14 cellular contexts compared by ENCODE assay signal in genomic region chr7:27117687-27118491, GRCh38. TPM values are rescaled to one million over a fixed set of nuclear protein-coding genes. Genes with fewer than 3 reads are reported as not detected.
DNase-seq lines count a peak whose midpoint lies in the region; ATAC-seq and TF ChIP-seq lines count a peak whose summit lies in the region.
"Had no signal": no experiment of that assay in that cellular context is flagged by ENCODE, and none has a peak within 500 bp of the region (broad histone marks: within the 10 kb centered on the region; RNA-seq: fewer than 3 reads in every experiment).

No MANE protein-coding gene starts in this region.

- H3K36me3 ChIP-seq in spleen, result no peaks in the 10 kb centered on the region
- H3K36me3 ChIP-seq: pancreas had no signal

- no peak for TF ChIP-seq POLR2A in spleen (IDR thresholded peaks at IDR 0.05)

- H3K36me3 Mint-ChIP-seq in chondrocyte (ENCODE audit: low read depth), result peaks cover 4% of the 10 kb centered on the region

- peak overlapping the region in 6 of 8 donors; percentile 8 to 59 (median 28) for H3K4me3 ChIP-seq in spleen

- peak overlapping the region; percentile 27 for H3K27ac Mint-ChIP-seq in chondrocyte (ENCODE audit: unreplicated experiment)
- H3K27ac Mint-ChIP-seq: CD4-positive, alpha-beta T cell; effector memory CD8-positive, alpha-beta T cell had no signal

- no peaks in the 10 kb centered on the region for H3K9me3 Mint-ChIP-seq in chondrocyte (ENCODE audit: low read depth)
- H3K9me3 Mint-ChIP-seq: CD4-positive, alpha-beta T cell; effector memory CD8-positive, alpha-beta T cell had no signal

- no peaks in the 10 kb centered on the region for H3K4me1 Mint-ChIP-seq in chondrocyte (ENCODE audit: low read depth)

- H3K27me3 Mint-ChIP-seq in chondrocyte (ENCODE audit: low read depth), result peaks cover 88% of the 10 kb centered on the region

- ATAC-seq in HG02938 (IDR thresholded peaks at IDR 0.05; ENCODE audit: unreplicated experiment), result no peak
- ATAC-seq: effector memory CD8-positive, alpha-beta T cell; pancreas had no signal

- no peaks in the 10 kb centered on the region for H3K27me3 ChIP-seq in spleen (replicated peaks in 1 of 7)

- no peak for TF ChIP-seq CTCF in chondrocyte (IDR thresholded peaks at IDR 0.05)
- no peak for TF ChIP-seq CTCF in spleen (IDR thresholded peaks at IDR 0.05 in 8 of 11, conservative IDR thresholded peaks at IDR 0.05 in 3 of 11)

- DNase-seq in HK-2 (ENCODE audit: unreplicated experiment), result peak; percentile 71
- no peak for DNase-seq in chondrocyte (ENCODE audit: low spot score)
- peak; percentile 84 for DNase-seq in left kidney (ENCODE audit: low read depth, low spot score)
- no peak for DNase-seq in spleen
- no peak for DNase-seq in stimulated activated CD4-positive, alpha-beta T cell treated with anti-CD3 and anti-CD28 coated beads, Interleukin-12 subunit alpha, Interleukin-12 subunit beta, amount 100 ng/mL, for 4 hours
- no peak for DNase-seq in SIG-M5 treated with dmso at 0.1 percent for 504 hours (lab: John Stamatoyannopoulos, UW; ENCODE audit: unreplicated experiment)
- DNase-seq in stimulated activated CD4-positive, alpha-beta T cell treated with anti-CD3 and anti-CD28 coated beads, Interleukin-4, amount 100 ng/mL, for 1 hour, result no peak
- DNase-seq: activated CD4-positive, alpha-beta T cell treated with anti-CD3 and anti-CD28 coated beads, Interleukin-2, amount 50 U/mL, for 1 hour; activated naive CD4-positive, alpha-beta T cell treated with anti-CD3 and anti-CD28 coated beads, Interleukin-2, amount 50 U/mL, for 16 hours; CD4-positive, alpha-beta T cell; effector memory CD8-positive, alpha-beta T cell; NCI-H1694 treated with DMSO at 0.1 percent for 48 hours had no signal

- H3K27ac ChIP-seq in spleen, result peak overlapping the region in 7 of 8 donors; percentile 35 to 89 (median 71)
- H3K27ac ChIP-seq: pancreas had no signal

- intact Hi-C loops in spleen (cut with DNase I; ENCODE audit: low total_unique reads), result loop anchor here (10.0 kb wide), 1 partner anchor 363 kb away; no protein-coding TSS in a partner anchor

- 63 to 77% (median 71%) methylated on average over 22 of the region's 22 CpGs for WGBS in spleen, 5 donors

- H3K9me3 ChIP-seq in spleen, result no peaks in the 10 kb centered on the region
- H3K9me3 ChIP-seq: pancreas had no signal

- H3K4me3 Mint-ChIP-seq in chondrocyte (ENCODE audit: unreplicated experiment), result peak overlapping the region; percentile 62
- H3K4me3 Mint-ChIP-seq: CD4-positive, alpha-beta T cell; effector memory CD8-positive, alpha-beta T cell had no signal

- H3K4me1 ChIP-seq in spleen, result peaks cover 0 to 41% (median 13%) of the 10 kb centered on the region in 6 donors

RNA-seq across cellular contexts. Expression of gene HOXA4, which starts 12.7 kb away (rescaled TPM):
- total RNA-seq in chondrocyte, result 0.30 TPM in 1 of 3 replicates, not detected in the others
- total RNA-seq in spleen, result 10 to 100 TPM in 1 of 7 donors, 1 to 10 TPM in 6; 2.7 to 10.8 (median 4.6) TPM
- polyA plus RNA-seq in spleen, result 1 to 10 TPM; 2.1 to 5.9 (median 3.6) TPM
- total RNA-seq: CD4-positive, alpha-beta T cell had no signal

RNA-seq across cellular contexts. Expression of gene HOXA2, which starts 15.4 kb away (rescaled TPM):
- 8.3 to 10.2 TPM in 2 of 3 replicates, not detected in the other for total RNA-seq in chondrocyte
- total RNA-seq in spleen, result 1 to 10 TPM in 4 of 7 donors, under 1 TPM in 3; 0.70 to 2.8 (median 1.3) TPM
- polyA plus RNA-seq in spleen, result under 1 TPM; 0.41 to 0.83 (median 0.55) TPM
- total RNA-seq: CD4-positive, alpha-beta T cell had no signal

RNA-seq across cellular contexts. Expression of gene HOXA1, which starts 22.1 kb away (rescaled TPM):
- total RNA-seq in chondrocyte, result 2.7 to 2.9 TPM in 2 of 3 replicates, not detected in the other
- total RNA-seq in spleen, result 1 to 10 TPM; 1.1 to 4.1 (median 1.7) TPM
- 1 to 10 TPM in 1 of 3 donors, under 1 TPM in 2; 0.33 to 1.3 (median 0.82) TPM for polyA plus RNA-seq in spleen

RNA-seq across cellular contexts. Expression of gene HOXA5, which starts 25.6 kb away (rescaled TPM):
- not detected in 3 replicates for total RNA-seq in chondrocyte
- 1 to 10 TPM; 3.0 to 9.3 (median 6.9) TPM for total RNA-seq in spleen
- polyA plus RNA-seq in spleen, result 1 to 10 TPM; 1.6 to 2.3 (median 2.2) TPM
- total RNA-seq: CD4-positive, alpha-beta T cell had no signal

RNA-seq across cellular contexts. Expression of gene HOXA6, which starts 29.7 kb away (rescaled TPM):
- total RNA-seq in chondrocyte (not detected in 3 replicates), spleen (1 to 10 TPM in 5 of 7 donors, under 1 TPM in 2; 0.38 to 2.0 (median 1.4) TPM)
- polyA plus RNA-seq in spleen, result under 1 TPM in 1 of 3 donors, not detected in 2; 0.26 TPM
- total RNA-seq: CD4-positive, alpha-beta T cell had no signal

Comparison
In these comparisons a context has a peak if more than half of its experiments do, and no peak if none do; other contexts are left out.
1. DNase-seq: peak in HK-2 (single experiment) and left kidney (single experiment); none in chondrocyte (single experiment), spleen (single experiment), stimulated activated CD4-positive, alpha-beta T cell treated with anti-CD3 and anti-CD28 coated beads, Interleukin-12 subunit alpha, Interleukin-12 subunit beta, amount 100 ng/mL, for 4 hours (single experiment), SIG-M5 treated with dmso at 0.1 percent for 504 hours (single experiment) and stimulated activated CD4-positive, alpha-beta T cell treated with anti-CD3 and anti-CD28 coated beads, Interleukin-4, amount 100 ng/mL, for 1 hour (single experiment).